ENCODE assay signal across 17 cellular contexts in genomic region chr10:73806176-73806950, GRCh38. TPM values are rescaled to one million over a fixed set of nuclear protein-coding genes. Genes with fewer than 3 reads are reported as not detected.
DNase-seq lines count a peak whose midpoint lies in the region; ATAC-seq and TF ChIP-seq lines count a peak whose summit lies in the region.
"Had no signal": no experiment of that assay in that cellular context is flagged by ENCODE, and none has a peak within 500 bp of the region (broad histone marks: within the 10 kb centered on the region; RNA-seq: fewer than 3 reads in every experiment).

No MANE protein-coding gene starts in this region.

- TF ChIP-seq CTCF in Loucy (conservative IDR thresholded peaks at IDR 0.05; ENCODE audit: low read length) (no peak), suprapubic skin (IDR thresholded peaks at IDR 0.05) (no peak)

- H3K9me2 ChIP-seq in Loucy (replicated peaks; ENCODE audit: low read depth, low read length): no peaks in the 10 kb centered on the region

- no peak overlapping the region for H2AFZ ChIP-seq in Loucy (ENCODE audit: low read length)

- peaks cover 10% of the 10 kb centered on the region for H4K20me1 ChIP-seq in Loucy (ENCODE audit: insufficient read depth, low read length, poor library complexity, severe bottlenecking)

- no peak for TF ChIP-seq POLR2A in suprapubic skin (IDR thresholded peaks at IDR 0.05)

- H3F3A ChIP-seq in Loucy (ENCODE audit: low read depth): no peaks in the 10 kb centered on the region

- no peaks in the 10 kb centered on the region for H3K27me3 Mint-ChIP-seq in activated naive CD8-positive, alpha-beta T cell
- H3K27me3 Mint-ChIP-seq in activated naive CD8-positive, alpha-beta T cell treated with anti-CD3 and anti-CD28 coated beads, Interleukin-2, amount 50 U/mL, for 24 hours: no peaks in the 10 kb centered on the region
- no peaks in the 10 kb centered on the region for H3K27me3 Mint-ChIP-seq in effector memory CD8-positive, alpha-beta T cell
- H3K27me3 Mint-ChIP-seq: activated CD4-positive, alpha-beta T cell treated with anti-CD3 and anti-CD28 coated beads, Interleukin-2, amount 10 ng/mL, durations not matched to agents 7 days and 5 days had no signal

- H3K27ac Mint-ChIP-seq in activated naive CD8-positive, alpha-beta T cell: peak overlapping the region; percentile 64
- H3K27ac Mint-ChIP-seq in activated naive CD8-positive, alpha-beta T cell treated with anti-CD3 and anti-CD28 coated beads, Interleukin-2, amount 50 U/mL, for 24 hours: no peak overlapping the region
- peak overlapping the region; percentile 33 to 88 for H3K27ac Mint-ChIP-seq in effector memory CD8-positive, alpha-beta T cell

- peak overlapping the region; percentile 53 for H3K4me3 Mint-ChIP-seq in activated naive CD8-positive, alpha-beta T cell
- H3K4me3 Mint-ChIP-seq in activated naive CD8-positive, alpha-beta T cell treated with anti-CD3 and anti-CD28 coated beads, Interleukin-2, amount 50 U/mL, for 24 hours: no peak overlapping the region
- H3K4me3 Mint-ChIP-seq in effector memory CD8-positive, alpha-beta T cell: peak overlapping the region in 1 of 2 donors; percentile 7
- H3K4me3 Mint-ChIP-seq: activated CD4-positive, alpha-beta T cell treated with anti-CD3 and anti-CD28 coated beads, Interleukin-2, amount 10 ng/mL, durations not matched to agents 7 days and 5 days had no signal

- H3K4me3 ChIP-seq in Loucy (ENCODE audit: low read length, poor library complexity, severe bottlenecking) (no peak overlapping the region), suprapubic skin (peak overlapping the region; percentile 26)
- H3K4me3 ChIP-seq: heart right ventricle had no signal

- peak overlapping the region; percentile 8 for H3K4me2 ChIP-seq in Loucy (ENCODE audit: low read depth, low read length, poor library complexity, severe bottlenecking)

- H3K4me1 ChIP-seq in Loucy (ENCODE audit: insufficient read depth, low read length, poor library complexity, severe bottlenecking): peaks cover 25% of the 10 kb centered on the region
- H3K4me1 ChIP-seq in suprapubic skin: peaks cover 45% of the 10 kb centered on the region

- no peak for ATAC-seq in activated naive CD8-positive, alpha-beta T cell treated with anti-CD3 and anti-CD28 coated beads, Interleukin-2, amount 50 U/mL, for 24 hours
- no peak for ATAC-seq in effector memory CD8-positive, alpha-beta T cell (replicated peaks)
- no peak for ATAC-seq in GM18520 (IDR thresholded peaks at IDR 0.05; ENCODE audit: unreplicated experiment)
- ATAC-seq: heart right ventricle, left lobe of liver had no signal

- H3K9ac ChIP-seq in Loucy (ENCODE audit: low read depth, low read length, poor library complexity, severe bottlenecking): peak overlapping the region; percentile 12

- no peak overlapping the region for H3K27ac ChIP-seq in suprapubic skin
- H3K27ac ChIP-seq: epithelial cell of prostate had no signal

- no peak for TF ChIP-seq EP300 in suprapubic skin (IDR thresholded peaks at IDR 0.05)

- H3K36me3 Mint-ChIP-seq in activated naive CD8-positive, alpha-beta T cell: peaks cover 11% of the 10 kb centered on the region
- peaks cover 60% of the 10 kb centered on the region for H3K36me3 Mint-ChIP-seq in activated naive CD8-positive, alpha-beta T cell treated with anti-CD3 and anti-CD28 coated beads, Interleukin-2, amount 50 U/mL, for 24 hours (ENCODE audit: low read depth)
- H3K36me3 Mint-ChIP-seq in effector memory CD8-positive, alpha-beta T cell (ENCODE audit: insufficient read depth): peaks cover 79% of the 10 kb centered on the region

- peaks cover 48% of the 10 kb centered on the region; the same call in 1 of the 2 replicates for H3K36me3 ChIP-seq in Loucy (ENCODE audit: insufficient read depth, low read length)
- peaks cover 72% of the 10 kb centered on the region for H3K36me3 ChIP-seq in suprapubic skin

- 89% methylated on average over 13 of the region's 14 CpGs for WGBS in suprapubic skin

- peaks cover 26% of the 10 kb centered on the region; the same call in 1 of the 2 replicates for H3K79me2 ChIP-seq in Loucy (ENCODE audit: insufficient read depth, low read length)

- H3K4me1 Mint-ChIP-seq in activated naive CD8-positive, alpha-beta T cell (ENCODE audit: low read depth): peaks cover 48% of the 10 kb centered on the region
- H3K4me1 Mint-ChIP-seq in activated naive CD8-positive, alpha-beta T cell treated with anti-CD3 and anti-CD28 coated beads, Interleukin-2, amount 50 U/mL, for 24 hours: peaks cover 44% of the 10 kb centered on the region
- peaks cover 33 to 48% of the 10 kb centered on the region in 2 donors for H3K4me1 Mint-ChIP-seq in effector memory CD8-positive, alpha-beta T cell (ENCODE audit: low read depth in 2 of 2)

- H3K9me3 ChIP-seq in Loucy (ENCODE audit: insufficient read depth, low read depth, low read length): no peaks in the 10 kb centered on the region
- no peaks in the 10 kb centered on the region for H3K9me3 ChIP-seq in suprapubic skin
- H3K9me3 ChIP-seq: heart right ventricle had no signal

- H3K27me3 ChIP-seq in Loucy (ENCODE audit: insufficient read depth, low read length, poor library complexity, severe bottlenecking): no peaks in the 10 kb centered on the region
- no peaks in the 10 kb centered on the region for H3K27me3 ChIP-seq in suprapubic skin
- H3K27me3 ChIP-seq: dorsolateral prefrontal cortex, heart right ventricle had no signal

- DNase-seq in activated naive CD8-positive, alpha-beta T cell treated with anti-CD3 and anti-CD28 coated beads, Interleukin-2, amount 50 U/mL, for 24 hours: no peak
- DNase-seq in effector memory CD8-positive, alpha-beta T cell: no peak
- no peak for DNase-seq in suprapubic skin (ENCODE audit: low spot score in 2 of 2)
- DNase-seq in RKO (ENCODE audit: low spot score): no peak
- DNase-seq: activated CD4-positive, alpha-beta T cell treated with anti-CD3 and anti-CD28 coated beads, Interleukin-2, amount 10 ng/mL, durations not matched to agents 7 days and 5 days; activated T-cell treated with anti-CD3 and anti-CD28 coated beads, Interleukin-2, amount 50 U/mL, for 1 hour; DMS79 treated with DMSO at 0.1 percent for 48 hours; dorsolateral prefrontal cortex; heart right ventricle; nucleus accumbens; SHP77; stimulated activated CD4-positive, alpha-beta T cell treated with anti-CD3 and anti-CD28 coated beads, Interleukin-12 subunit alpha, Interleukin-12 subunit beta, amount 100 ng/mL, for 4 hours had no signal

- no peaks in the 10 kb centered on the region for H3K9me3 Mint-ChIP-seq in activated naive CD8-positive, alpha-beta T cell (ENCODE audit: low read depth)
- no peaks in the 10 kb centered on the region for H3K9me3 Mint-ChIP-seq in activated naive CD8-positive, alpha-beta T cell treated with anti-CD3 and anti-CD28 coated beads, Interleukin-2, amount 50 U/mL, for 24 hours
- H3K9me3 Mint-ChIP-seq in effector memory CD8-positive, alpha-beta T cell: no peaks in the 10 kb centered on the region
- H3K9me3 Mint-ChIP-seq: activated CD4-positive, alpha-beta T cell treated with anti-CD3 and anti-CD28 coated beads, Interleukin-2, amount 10 ng/mL, durations not matched to agents 7 days and 5 days had no signal

RNA-seq across cellular contexts. Expression of gene NDST2, which starts 5.0 kb away (rescaled TPM):
- total RNA-seq in suprapubic skin: 10 to 100 TPM; 27.4 to 56.5 (median 37.6) TPM

RNA-seq across cellular contexts. Expression of gene ZSWIM8, which starts 21.0 kb away (rescaled TPM):
- total RNA-seq in suprapubic skin: 100 to 1,000 TPM in 3 of 4 donors, 10 to 100 TPM in 1; 86.4 to 203 (median 121) TPM

RNA-seq across cellular contexts. Expression of gene CHCHD1, which starts 24.5 kb away (rescaled TPM):
- total RNA-seq in suprapubic skin: 10 to 100 TPM; 12.7 to 26.0 (median 22.5) TPM
